In the genomic region with DNA sequence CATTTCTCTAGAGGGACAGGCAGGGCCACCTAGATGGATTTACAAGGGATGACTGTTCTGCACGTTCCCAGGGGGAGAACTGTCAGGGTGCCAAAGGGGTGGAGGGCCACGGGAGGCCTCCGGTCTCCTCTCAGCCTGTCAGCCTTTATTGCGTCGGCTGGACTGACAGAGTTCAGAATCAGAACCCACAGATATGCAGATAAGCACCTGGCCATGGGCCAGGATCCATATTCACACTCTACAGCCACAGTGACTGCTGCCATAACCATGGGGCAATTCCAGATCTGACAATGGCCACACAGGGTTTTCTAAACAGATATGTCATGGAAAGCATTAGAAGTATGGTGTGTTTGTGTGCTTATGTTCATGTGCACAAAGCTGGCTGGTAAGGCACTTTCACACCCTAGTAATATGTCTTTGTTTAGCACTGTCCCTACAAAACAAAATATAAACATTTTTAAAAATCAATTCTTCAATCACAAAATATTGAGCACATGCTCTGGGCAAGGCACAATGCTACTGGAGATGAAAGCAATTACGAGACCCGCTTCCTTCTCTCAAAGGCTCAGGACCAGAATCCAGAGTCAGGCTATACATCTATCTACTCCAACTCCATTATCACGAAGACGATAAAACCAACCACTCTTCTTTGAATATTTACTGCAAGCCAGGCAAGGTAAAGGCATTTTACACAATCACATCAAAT, we compare ENCODE assay signal across 2 cellular contexts.
A peak's percentile ranks its signal among the peaks of the same experiment; 100 is the strongest.
TF ChIP-seq lines count a peak whose summit lies in the region.

No MANE protein-coding gene starts in this region.

TF ChIP-seq in K562, 482 proteins besides CTCF, POLR2A, EP300 and RAD21:
- TF ChIP-seq BHLHE40 (IDR thresholded peaks at IDR 0.05; ENCODE audit: low read length) (0 out of 2 replicates have a peak, but pooled peaks have one; percentile 15), TFAM (CRISPR knock-in tag; conservative IDR thresholded peaks at IDR 0.05) (no peak), ILK (tag; IDR thresholded peaks at IDR 0.05; ENCODE audit: borderline replicate concordance, low read depth) (no peak), GTF2A2 (tag; IDR thresholded peaks at IDR 0.05) (no peak), ZNF384 (IDR thresholded peaks at IDR 0.05; ENCODE audit: low read depth, low read length) (no peak), MTF1 (CRISPR knock-in tag; IDR thresholded peaks at IDR 0.05; ENCODE audit: borderline replicate concordance) (no peak), FIP1L1 (IDR thresholded peaks at IDR 0.05; ENCODE audit: low read depth, low read length, poor library complexity, severe bottlenecking) (no peak), SAFB2 (IDR thresholded peaks at IDR 0.05; ENCODE audit: borderline replicate concordance, low read depth, low read length, severe bottlenecking) (no peak), NFIC (IDR thresholded peaks at IDR 0.05) (peak; percentile 78), ZNF561 (CRISPR knock-in tag; conservative IDR thresholded peaks at IDR 0.05) (no peak)
TF ChIP-seq in K562: peak in this region for 2.

TF ChIP-seq in liver, 16 proteins besides CTCF, POLR2A, EP300 and RAD21:
- TF ChIP-seq YY1 (IDR thresholded peaks at IDR 0.05) = peak; percentile 34
- peak; percentile 13 for TF ChIP-seq SP1 (IDR thresholded peaks at IDR 0.05)
- peak in 1 of 2 donors; percentile 35 for TF ChIP-seq RXRA (IDR thresholded peaks at IDR 0.05)
- peak; percentile 19 to 26 for TF ChIP-seq HNF4A (conservative IDR thresholded peaks at IDR 0.05)
- TF ChIP-seq, protein P1, sequence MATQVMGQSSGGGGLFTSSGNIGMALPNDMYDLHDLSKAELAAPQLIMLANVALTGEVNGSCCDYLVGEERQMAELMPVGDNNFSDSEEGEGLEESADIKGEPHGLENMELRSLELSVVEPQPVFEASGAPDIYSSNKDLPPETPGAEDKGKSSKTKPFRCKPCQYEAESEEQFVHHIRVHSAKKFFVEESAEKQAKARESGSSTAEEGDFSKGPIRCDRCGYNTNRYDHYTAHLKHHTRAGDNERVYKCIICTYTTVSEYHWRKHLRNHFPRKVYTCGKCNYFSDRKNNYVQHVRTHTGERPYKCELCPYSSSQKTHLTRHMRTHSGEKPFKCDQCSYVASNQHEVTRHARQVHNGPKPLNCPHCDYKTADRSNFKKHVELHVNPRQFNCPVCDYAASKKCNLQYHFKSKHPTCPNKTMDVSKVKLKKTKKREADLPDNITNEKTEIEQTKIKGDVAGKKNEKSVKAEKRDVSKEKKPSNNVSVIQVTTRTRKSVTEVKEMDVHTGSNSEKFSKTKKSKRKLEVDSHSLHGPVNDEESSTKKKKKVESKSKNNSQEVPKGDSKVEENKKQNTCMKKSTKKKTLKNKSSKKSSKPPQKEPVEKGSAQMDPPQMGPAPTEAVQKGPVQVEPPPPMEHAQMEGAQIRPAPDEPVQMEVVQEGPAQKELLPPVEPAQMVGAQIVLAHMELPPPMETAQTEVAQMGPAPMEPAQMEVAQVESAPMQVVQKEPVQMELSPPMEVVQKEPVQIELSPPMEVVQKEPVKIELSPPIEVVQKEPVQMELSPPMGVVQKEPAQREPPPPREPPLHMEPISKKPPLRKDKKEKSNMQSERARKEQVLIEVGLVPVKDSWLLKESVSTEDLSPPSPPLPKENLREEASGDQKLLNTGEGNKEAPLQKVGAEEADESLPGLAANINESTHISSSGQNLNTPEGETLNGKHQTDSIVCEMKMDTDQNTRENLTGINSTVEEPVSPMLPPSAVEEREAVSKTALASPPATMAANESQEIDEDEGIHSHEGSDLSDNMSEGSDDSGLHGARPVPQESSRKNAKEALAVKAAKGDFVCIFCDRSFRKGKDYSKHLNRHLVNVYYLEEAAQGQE (IDR thresholded peaks at IDR 0.05) = no peak
- TF ChIP-seq, protein P2, sequence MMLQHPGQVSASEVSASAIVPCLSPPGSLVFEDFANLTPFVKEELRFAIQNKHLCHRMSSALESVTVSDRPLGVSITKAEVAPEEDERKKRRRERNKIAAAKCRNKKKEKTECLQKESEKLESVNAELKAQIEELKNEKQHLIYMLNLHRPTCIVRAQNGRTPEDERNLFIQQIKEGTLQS (IDR thresholded peaks at IDR 0.05) = peak; percentile 33
- TF ChIP-seq FOXA2 (IDR thresholded peaks at IDR 0.05) = no peak
- TF ChIP-seq, protein P3, sequence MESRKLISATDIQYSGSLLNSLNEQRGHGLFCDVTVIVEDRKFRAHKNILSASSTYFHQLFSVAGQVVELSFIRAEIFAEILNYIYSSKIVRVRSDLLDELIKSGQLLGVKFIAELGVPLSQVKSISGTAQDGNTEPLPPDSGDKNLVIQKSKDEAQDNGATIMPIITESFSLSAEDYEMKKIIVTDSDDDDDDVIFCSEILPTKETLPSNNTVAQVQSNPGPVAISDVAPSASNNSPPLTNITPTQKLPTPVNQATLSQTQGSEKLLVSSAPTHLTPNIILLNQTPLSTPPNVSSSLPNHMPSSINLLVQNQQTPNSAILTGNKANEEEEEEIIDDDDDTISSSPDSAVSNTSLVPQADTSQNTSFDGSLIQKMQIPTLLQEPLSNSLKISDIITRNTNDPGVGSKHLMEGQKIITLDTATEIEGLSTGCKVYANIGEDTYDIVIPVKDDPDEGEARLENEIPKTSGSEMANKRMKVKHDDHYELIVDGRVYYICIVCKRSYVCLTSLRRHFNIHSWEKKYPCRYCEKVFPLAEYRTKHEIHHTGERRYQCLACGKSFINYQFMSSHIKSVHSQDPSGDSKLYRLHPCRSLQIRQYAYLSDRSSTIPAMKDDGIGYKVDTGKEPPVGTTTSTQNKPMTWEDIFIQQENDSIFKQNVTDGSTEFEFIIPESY (IDR thresholded peaks at IDR 0.05) = no peak
